Comparison of ENCODE assay signal across 1 cellular context in genomic region chr6:47275132-47275531, GRCh38. TPM values are rescaled to one million over a fixed set of nuclear protein-coding genes. Genes with fewer than 3 reads are reported as not detected.
"Had no signal": no experiment of that assay in that cellular context is flagged by ENCODE, and none has a peak within 500 bp of the region (broad histone marks: within the 10 kb centered on the region; RNA-seq: fewer than 3 reads in every experiment).

No MANE protein-coding gene starts in this region.

RNA-seq across cellular contexts. Expression of gene TNFRSF21, which starts 34.6 kb away (rescaled TPM):
- polyA plus RNA-seq: naive thymus-derived CD4-positive, alpha-beta T cell had no signal
